In genomic region chr22:35742342-35743100, GRCh38 we compare ENCODE assay signal across 1 cellular context.
TF ChIP-seq lines count a peak whose summit lies in the region.

No MANE protein-coding gene starts in this region.

TF ChIP-seq in K562, 482 proteins besides CTCF, POLR2A, EP300 and RAD21 (continued from another document and continues in another):
- TF ChIP-seq E4F1 (CRISPR knock-in tag; IDR thresholded peaks at IDR 0.05; ENCODE audit: borderline replicate concordance) (no peak), ZFP30 (CRISPR knock-in tag; IDR thresholded peaks at IDR 0.05; ENCODE audit: borderline replicate concordance) (no peak), BCLAF1 (IDR thresholded peaks at IDR 0.05; ENCODE audit: borderline replicate concordance in 1 of 2, control insufficient read depth in 1 of 2, low read depth in 2 of 2, low read length in 1 of 2) (no peak), POU5F1 (IDR thresholded peaks at IDR 0.05; ENCODE audit: borderline replicate concordance, low read depth, low read length, partially characterized antibody) (no peak), RBM34 (IDR thresholded peaks at IDR 0.05; ENCODE audit: borderline replicate concordance, insufficient read depth, low read length) (no peak), ZNF398 (CRISPR knock-in tag; IDR thresholded peaks at IDR 0.05) (no peak), HDAC2 (IDR thresholded peaks at IDR 0.05) (peak; percentile 71), GATAD2B (IDR thresholded peaks at IDR 0.05; ENCODE audit: borderline replicate concordance) (peak; percentile 11; the same call in 1 of the 2 replicates), ZBTB26 (CRISPR knock-in tag; IDR thresholded peaks at IDR 0.05) (no peak), FOXM1 (IDR thresholded peaks at IDR 0.05; ENCODE audit: low read depth) (peak; percentile 83), FOXM1 (CRISPR knock-in tag; IDR thresholded peaks at IDR 0.05; ENCODE audit: low read depth) (no peak), FOSL1 (tag; conservative IDR thresholded peaks at IDR 0.05) (peak; percentile 95), PRPF4 (IDR thresholded peaks at IDR 0.05; ENCODE audit: insufficient read depth, low read depth, low read length, poor library complexity, severe bottlenecking) (no peak), XRCC5 (IDR thresholded peaks at IDR 0.05; ENCODE audit: low read depth, low read length) (no peak), KAT8 (IDR thresholded peaks at IDR 0.05; ENCODE audit: low read depth) (no peak), ZNF644 (tag; IDR thresholded peaks at IDR 0.05; ENCODE audit: low read depth) (peak; percentile 59; the same call in 1 of the 2 replicates), HMG20B (CRISPR knock-in tag; IDR thresholded peaks at IDR 0.05) (no peak), CCNT2 (IDR thresholded peaks at IDR 0.05; ENCODE audit: borderline replicate concordance, extremely low read depth, insufficient read length, low read depth, low read length) (peak; percentile 59), TEAD4 (IDR thresholded peaks at IDR 0.05; ENCODE audit: low read length) (peak; percentile 92), TEAD4 (CRISPR knock-in tag; IDR thresholded peaks at IDR 0.05; ENCODE audit: borderline replicate concordance) (no peak), MXI1 (IDR thresholded peaks at IDR 0.05; ENCODE audit: low read depth, low read length) (peak; percentile 66), MTA1 (IDR thresholded peaks at IDR 0.05; ENCODE audit: borderline replicate concordance) (no peak), ZKSCAN1 (IDR thresholded peaks at IDR 0.05; ENCODE audit: low read depth, low read length) (no peak), ZNF589 (CRISPR knock-in tag; IDR thresholded peaks at IDR 0.05; ENCODE audit: low read depth) (no peak), RCOR1 (IDR thresholded peaks at IDR 0.05; ENCODE audit: borderline replicate concordance in 1 of 2, low read depth in 2 of 2, low read length in 2 of 2) (peak; percentile 33 to 71; a peak in 3 of 4 replicates), JUND (IDR thresholded peaks at IDR 0.05; ENCODE audit: borderline replicate concordance, low read depth, low read length) (peak; percentile 89), JUND (tag; IDR thresholded peaks at IDR 0.05; ENCODE audit: borderline replicate concordance, low read depth, low read length) (peak; percentile 85; the same call in 2 of the 3 replicates), NCOA1 (IDR thresholded peaks at IDR 0.05; ENCODE audit: low read depth) (peak; percentile 63; the same call in 1 of the 2 replicates), ZNF282 (CRISPR knock-in tag; IDR thresholded peaks at IDR 0.05) (no peak), DPF2 (IDR thresholded peaks at IDR 0.05) (peak; percentile 95), ZNF121 (CRISPR knock-in tag; conservative IDR thresholded peaks at IDR 0.05) (no peak), ARNT (IDR thresholded peaks at IDR 0.05) (peak in 1 of 2 experiments; percentile 77; a peak in 2 of 4 replicates), CTBP1 (IDR thresholded peaks at IDR 0.05; ENCODE audit: borderline replicate concordance) (peak; percentile 40; the same call in 1 of the 2 replicates), POLR2AphosphoS5 (IDR thresholded peaks at IDR 0.05; ENCODE audit: control insufficient read depth, insufficient read depth, low read depth, low read length) (peak; percentile 74), CEBPB (tag; IDR thresholded peaks at IDR 0.05) (no peak), HSF4 (CRISPR knock-in tag; IDR thresholded peaks at IDR 0.05; ENCODE audit: borderline replicate concordance) (no peak), MTA3 (IDR thresholded peaks at IDR 0.05; ENCODE audit: borderline replicate concordance) (peak; percentile 50; the same call in 1 of the 2 replicates), ZKSCAN8 (CRISPR knock-in tag; IDR thresholded peaks at IDR 0.05) (no peak), MEIS2 (IDR thresholded peaks at IDR 0.05; ENCODE audit: partially characterized antibody) (peak; percentile 95), CBX3 (IDR thresholded peaks at IDR 0.05; ENCODE audit: borderline replicate concordance in 1 of 2, low read length in 2 of 2) (peak in 1 of 2 experiments; percentile 51; a peak in 1 of 3 replicates), KLF10 (CRISPR knock-in tag; IDR thresholded peaks at IDR 0.05) (no peak)
- TF ChIP-seq, protein P1, sequence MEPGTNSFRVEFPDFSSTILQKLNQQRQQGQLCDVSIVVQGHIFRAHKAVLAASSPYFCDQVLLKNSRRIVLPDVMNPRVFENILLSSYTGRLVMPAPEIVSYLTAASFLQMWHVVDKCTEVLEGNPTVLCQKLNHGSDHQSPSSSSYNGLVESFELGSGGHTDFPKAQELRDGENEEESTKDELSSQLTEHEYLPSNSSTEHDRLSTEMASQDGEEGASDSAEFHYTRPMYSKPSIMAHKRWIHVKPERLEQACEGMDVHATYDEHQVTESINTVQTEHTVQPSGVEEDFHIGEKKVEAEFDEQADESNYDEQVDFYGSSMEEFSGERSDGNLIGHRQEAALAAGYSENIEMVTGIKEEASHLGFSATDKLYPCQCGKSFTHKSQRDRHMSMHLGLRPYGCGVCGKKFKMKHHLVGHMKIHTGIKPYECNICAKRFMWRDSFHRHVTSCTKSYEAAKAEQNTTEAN (CRISPR knock-in tag; IDR thresholded peaks at IDR 0.05) = no peak
- TF ChIP-seq, protein P2, sequence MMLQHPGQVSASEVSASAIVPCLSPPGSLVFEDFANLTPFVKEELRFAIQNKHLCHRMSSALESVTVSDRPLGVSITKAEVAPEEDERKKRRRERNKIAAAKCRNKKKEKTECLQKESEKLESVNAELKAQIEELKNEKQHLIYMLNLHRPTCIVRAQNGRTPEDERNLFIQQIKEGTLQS (IDR thresholded peaks at IDR 0.05) = peak; percentile 88
- TF ChIP-seq, protein P2 (CRISPR knock-in tag; conservative IDR thresholded peaks at IDR 0.05) = 0 out of 2 replicates have a peak, but pooled peaks have one; percentile 40
- TF ChIP-seq, protein P3, sequence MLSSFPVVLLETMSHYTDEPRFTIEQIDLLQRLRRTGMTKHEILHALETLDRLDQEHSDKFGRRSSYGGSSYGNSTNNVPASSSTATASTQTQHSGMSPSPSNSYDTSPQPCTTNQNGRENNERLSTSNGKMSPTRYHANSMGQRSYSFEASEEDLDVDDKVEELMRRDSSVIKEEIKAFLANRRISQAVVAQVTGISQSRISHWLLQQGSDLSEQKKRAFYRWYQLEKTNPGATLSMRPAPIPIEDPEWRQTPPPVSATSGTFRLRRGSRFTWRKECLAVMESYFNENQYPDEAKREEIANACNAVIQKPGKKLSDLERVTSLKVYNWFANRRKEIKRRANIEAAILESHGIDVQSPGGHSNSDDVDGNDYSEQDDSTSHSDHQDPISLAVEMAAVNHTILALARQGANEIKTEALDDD (IDR thresholded peaks at IDR 0.05) = peak; percentile 92
- TF ChIP-seq, protein P4, sequence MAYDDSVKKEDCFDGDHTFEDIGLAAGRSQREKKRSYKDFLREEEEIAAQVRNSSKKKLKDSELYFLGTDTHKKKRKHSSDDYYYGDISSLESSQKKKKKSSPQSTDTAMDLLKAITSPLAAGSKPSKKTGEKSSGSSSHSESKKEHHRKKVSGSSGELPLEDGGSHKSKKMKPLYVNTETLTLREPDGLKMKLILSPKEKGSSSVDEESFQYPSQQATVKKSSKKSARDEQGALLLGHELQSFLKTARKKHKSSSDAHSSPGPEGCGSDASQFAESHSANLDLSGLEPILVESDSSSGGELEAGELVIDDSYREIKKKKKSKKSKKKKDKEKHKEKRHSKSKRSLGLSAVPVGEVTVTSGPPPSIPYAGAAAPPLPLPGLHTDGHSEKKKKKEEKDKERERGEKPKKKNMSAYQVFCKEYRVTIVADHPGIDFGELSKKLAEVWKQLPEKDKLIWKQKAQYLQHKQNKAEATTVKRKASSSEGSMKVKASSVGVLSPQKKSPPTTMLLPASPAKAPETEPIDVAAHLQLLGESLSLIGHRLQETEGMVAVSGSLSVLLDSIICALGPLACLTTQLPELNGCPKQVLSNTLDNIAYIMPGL (CRISPR knock-in tag; IDR thresholded peaks at IDR 0.05) = no peak
- TF ChIP-seq, protein P5, sequence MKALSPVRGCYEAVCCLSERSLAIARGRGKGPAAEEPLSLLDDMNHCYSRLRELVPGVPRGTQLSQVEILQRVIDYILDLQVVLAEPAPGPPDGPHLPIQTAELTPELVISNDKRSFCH (CRISPR knock-in tag; IDR thresholded peaks at IDR 0.05) = no peak
- TF ChIP-seq, protein P5 (tag; IDR thresholded peaks at IDR 0.05) = peak; percentile 81; the same call in 1 of the 2 replicates
- TF ChIP-seq, protein P6, sequence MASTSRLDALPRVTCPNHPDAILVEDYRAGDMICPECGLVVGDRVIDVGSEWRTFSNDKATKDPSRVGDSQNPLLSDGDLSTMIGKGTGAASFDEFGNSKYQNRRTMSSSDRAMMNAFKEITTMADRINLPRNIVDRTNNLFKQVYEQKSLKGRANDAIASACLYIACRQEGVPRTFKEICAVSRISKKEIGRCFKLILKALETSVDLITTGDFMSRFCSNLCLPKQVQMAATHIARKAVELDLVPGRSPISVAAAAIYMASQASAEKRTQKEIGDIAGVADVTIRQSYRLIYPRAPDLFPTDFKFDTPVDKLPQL (IDR thresholded peaks at IDR 0.05; ENCODE audit: extremely low read depth, insufficient read length) = no peak
